Comparison of ENCODE assay signal across 12 cellular contexts in genomic region chr17:59572301-59572924, GRCh38.
A peak's percentile ranks its signal among the peaks of the same experiment; 100 is the strongest.
DNase-seq lines count a peak whose midpoint lies in the region; ATAC-seq and TF ChIP-seq lines count a peak whose summit lies in the region.
"Had no signal": no experiment of that assay in that cellular context is flagged by ENCODE, and none has a peak within 500 bp of the region (broad histone marks: within the 10 kb centered on the region; RNA-seq: fewer than 3 reads in every experiment).

No MANE protein-coding gene starts in this region.

- peak overlapping the region; percentile 51 for H3K27ac ChIP-seq in OCI-LY3 (ENCODE audit: low read length)
- H3K27ac ChIP-seq: psoas muscle had no signal

- H3K36me3 ChIP-seq in OCI-LY3 (replicated peaks; ENCODE audit: low read depth, low read length) = peaks cover 14% of the 10 kb centered on the region

- peaks cover 4% of the 10 kb centered on the region; the same call in 1 of the 2 replicates for H3K79me2 ChIP-seq in OCI-LY3 (ENCODE audit: low read length)

- H3K27me3 ChIP-seq in OCI-LY3 (ENCODE audit: low read depth, low read length) = no peaks in the 10 kb centered on the region

- H2AFZ ChIP-seq in OCI-LY3 (ENCODE audit: low read depth, low read length) = no peak overlapping the region

- H3K9me3 ChIP-seq in OCI-LY3 (ENCODE audit: insufficient read depth, low read length) = no peaks in the 10 kb centered on the region
- H3K9me3 ChIP-seq: psoas muscle had no signal

- TF ChIP-seq CTCF in OCI-LY3 (IDR thresholded peaks at IDR 0.05; ENCODE audit: low read depth, low read length) (no peak), fibroblast of pulmonary artery (IDR thresholded peaks at IDR 0.05; ENCODE audit: low read length, missing control alignments) (no peak)

- no peak overlapping the region for H3K4me3 ChIP-seq in OCI-LY3 (ENCODE audit: low read length)
- H3K4me3 ChIP-seq in fibroblast of pulmonary artery (replicated peaks; ENCODE audit: low read depth, low read length) = no peak overlapping the region
- H3K4me3 ChIP-seq: psoas muscle had no signal

- 0 out of 2 replicates have a peak overlapping the region, but pooled peaks have one; percentile 9 for H3K4me2 ChIP-seq in OCI-LY3 (ENCODE audit: low read length)

- DNase-seq in AG20443 (ENCODE audit: low spot score) = peak; percentile 11
- DNase-seq in ELR (ENCODE audit: low read depth) = peak; percentile 26
- DNase-seq in fibroblast of pulmonary artery (ENCODE audit: low read depth) = peak; percentile 81
- no peak for DNase-seq in activated effector memory CD4-positive, alpha-beta T cell treated with anti-CD3 and anti-CD28 coated beads, Interleukin-2, amount 50 U/mL, for 16 hours
- DNase-seq: DMS79, H7, hypothalamus, NCI-H2081 treated with DMSO at 0.1 percent for 48 hours, psoas muscle had no signal

- H3K4me1 ChIP-seq in OCI-LY3 (ENCODE audit: low read length) = peaks cover 10% of the 10 kb centered on the region
- H3K4me1 ChIP-seq: psoas muscle had no signal

- no peak overlapping the region for H3K9ac ChIP-seq in OCI-LY3 (ENCODE audit: low read length)

- ATAC-seq in GM18909 (IDR thresholded peaks at IDR 0.05; ENCODE audit: poor library complexity, unreplicated experiment) (no peak), GM18517 (IDR thresholded peaks at IDR 0.05; ENCODE audit: unreplicated experiment) (no peak)
- ATAC-seq: psoas muscle had no signal

- H4K20me1 ChIP-seq in OCI-LY3 (ENCODE audit: insufficient read depth, low read length) = no peaks in the 10 kb centered on the region
